In genomic region chr6:121633309-121633708, GRCh38 we compare ENCODE assay signal across 8 cellular contexts.
"Had no signal": no experiment of that assay in that cellular context is flagged by ENCODE, and none has a peak within 500 bp of the region (broad histone marks: within the 10 kb centered on the region; RNA-seq: fewer than 3 reads in every experiment).

No MANE protein-coding gene starts in this region.

- FAIRE-seq: H1, H54, HepG2 had no signal

- H3K4me3 ChIP-seq: GM23338 had no signal

- DNase-seq: H9, HCEC 1CT, HFFc6, KBM-7 had no signal
